Comparison of ENCODE assay signal across 16 cellular contexts in genomic region chr20:15446373-15446772, GRCh38.
DNase-seq lines count a peak whose midpoint lies in the region; ATAC-seq, FAIRE-seq and TF ChIP-seq lines count a peak whose summit lies in the region.
"Had no signal": no experiment of that assay in that cellular context is flagged by ENCODE, and none has a peak within 500 bp of the region (broad histone marks: within the 10 kb centered on the region; RNA-seq: fewer than 3 reads in every experiment).

No MANE protein-coding gene starts in this region.

- H3K4me1 ChIP-seq in GM23248 (ENCODE audit: insufficient read depth) (no peaks in the 10 kb centered on the region), endothelial cell of umbilical vein (ENCODE audit: control insufficient read depth, extremely low read depth, insufficient read depth, low read length) (no peaks in the 10 kb centered on the region)
- H3K4me1 ChIP-seq: gastroesophageal sphincter, parathyroid adenoma, suprapubic skin had no signal

- H3K9ac ChIP-seq in GM23248 = no peak overlapping the region
- no peak overlapping the region for H3K9ac ChIP-seq in endothelial cell of umbilical vein (replicated peaks; ENCODE audit: extremely low read depth, insufficient read depth, low read length)
- H3K9ac ChIP-seq: parathyroid adenoma had no signal

- dilution Hi-C loops in endothelial cell of umbilical vein (cut with MboI; ENCODE audit: extremely low pct_ligation_motif_present, low sequenced_read_pairs) = no loop called here

- H3F3A ChIP-seq in GM23248 (ENCODE audit: insufficient read depth) = no peaks in the 10 kb centered on the region

- intact Hi-C loops in endothelial cell of umbilical vein (cut with micrococcal nuclease) = no loop called here
- intact Hi-C loops in sciatic nerve (cut with DNase I) = no loop called here

- 67 to 71% methylated on average over 9 of the region's 9 CpGs for WGBS in GM23248 (ENCODE audit: low coverage in 1 of 2, low lambda C conversion rate in 2 of 2, missing lambda C conversion rate in 2 of 2), 2 experiments

- in situ Hi-C loops in GM23248 (cut with MboI) = no loop called here

- H4K20me1 ChIP-seq in GM23248 (ENCODE audit: insufficient read depth) = no peaks in the 10 kb centered on the region
- H4K20me1 ChIP-seq in endothelial cell of umbilical vein (replicated peaks; ENCODE audit: control insufficient read depth, extremely low read depth, insufficient read depth, low read length) = no peaks in the 10 kb centered on the region

- H3K9me3 ChIP-seq in GM23248 (ENCODE audit: low read depth) (no peaks in the 10 kb centered on the region), endothelial cell of umbilical vein (replicated peaks; ENCODE audit: control insufficient read depth, insufficient read depth, low read length) (no peaks in the 10 kb centered on the region)
- H3K9me3 ChIP-seq: gastroesophageal sphincter, suprapubic skin had no signal

- H3K36me3 ChIP-seq in GM23248 (ENCODE audit: low read depth) (no peaks in the 10 kb centered on the region), endothelial cell of umbilical vein (ENCODE audit: control insufficient read depth in 2 of 2, extremely low read depth in 1 of 2, insufficient read depth in 2 of 2, low read length in 2 of 2) (no peaks in the 10 kb centered on the region)
- H3K36me3 ChIP-seq: gastroesophageal sphincter, suprapubic skin had no signal

- DNase-seq in GM23248 = peak; percentile 0
- DNase-seq in NOMO-1 treated with dmso at 0.1 percent for 144 hours (lab: John Stamatoyannopoulos, UW; ENCODE audit: unreplicated experiment) = peak; percentile 27
- DNase-seq in endothelial cell of umbilical vein (ENCODE audit: low read depth, low spot score) = peak; percentile 17
- peak; percentile 10 for DNase-seq in occipital lobe (lab: John Stamatoyannopoulos, UW)
- no peak for DNase-seq in NK-92 (lab: John Stamatoyannopoulos, UW; ENCODE audit: unreplicated experiment)
- DNase-seq in sciatic nerve (ENCODE audit: low spot score) = no peak
- DNase-seq: activated B cell treated with CpG ODN at 0.5 μM for 24 hours, activated gamma-delta T cell treated with Interleukin-2 at 50 U/mL for 16 hours, C1 segment of cervical spinal cord, immature natural killer cell, NCI-H226, SW 1271 had no signal

- POLR2A ChIA-PET in endothelial cell of umbilical vein (lab: Charles Lee) = no interaction called here

- no peaks in the 10 kb centered on the region for H3K79me2 ChIP-seq in GM23248 (ENCODE audit: insufficient read depth)
- H3K79me2 ChIP-seq in endothelial cell of umbilical vein (ENCODE audit: control insufficient read depth, insufficient read depth, low read length) = no peaks in the 10 kb centered on the region
- H3K79me2 ChIP-seq: parathyroid adenoma had no signal

- FAIRE-seq in endothelial cell of umbilical vein (lab: Jason Lieb, UNC) = no peak

- H3K27me3 ChIP-seq in GM23248 (replicated peaks; ENCODE audit: insufficient read depth) (no peaks in the 10 kb centered on the region), endothelial cell of umbilical vein (ENCODE audit: control insufficient read depth in 2 of 2, insufficient read depth in 2 of 2, low read length in 2 of 2) (no peaks in the 10 kb centered on the region)
- H3K27me3 ChIP-seq: gastroesophageal sphincter, suprapubic skin had no signal

- H3K4me3 ChIP-seq in GM23248 (no peak overlapping the region), endothelial cell of umbilical vein (replicated peaks in 1 of 3; ENCODE audit: insufficient read depth in 1 of 3, low read depth in 1 of 3, low read length in 3 of 3) (no peak overlapping the region)
- H3K4me3 ChIP-seq: gastroesophageal sphincter, suprapubic skin had no signal

- H3K4me2 ChIP-seq in GM23248 (ENCODE audit: unreplicated experiment) (no peak overlapping the region), endothelial cell of umbilical vein (ENCODE audit: insufficient read depth, low read length) (no peak overlapping the region)

- no peak overlapping the region for H3K27ac ChIP-seq in GM23248
- no peak overlapping the region for H3K27ac ChIP-seq in endothelial cell of umbilical vein (ENCODE audit: insufficient read depth, low read depth, low read length)
- H3K27ac ChIP-seq: gastroesophageal sphincter, parathyroid adenoma, suprapubic skin had no signal

- CTCF ChIA-PET in endothelial cell of umbilical vein (lab: Charles Lee) = no interaction called here

- BruUV-seq in endothelial cell of umbilical vein (replicated peaks; lab: Mats Ljungman, UMichigan) = no TSS peak

- no peak overlapping the region for H2AFZ ChIP-seq in GM23248
- H2AFZ ChIP-seq in endothelial cell of umbilical vein (ENCODE audit: low read depth, low read length) = no peak overlapping the region
- H2AFZ ChIP-seq: parathyroid adenoma had no signal

- TF ChIP-seq POLR2A in endothelial cell of umbilical vein (IDR thresholded peaks at IDR 0.05; ENCODE audit: low read depth, low read length) = no peak

- ATAC-seq in HG03378 (IDR thresholded peaks at IDR 0.05; ENCODE audit: unreplicated experiment) (no peak), sciatic nerve (no peak)
- ATAC-seq: gastroesophageal sphincter had no signal

- H3K9me2 ChIP-seq in GM23248 (ENCODE audit: insufficient read depth) = no peaks in the 10 kb centered on the region

- H3K9me1 ChIP-seq in endothelial cell of umbilical vein (replicated peaks; ENCODE audit: control insufficient read depth, extremely low read depth, insufficient read depth, low read length) = no peaks in the 10 kb centered on the region

- no peak for TF ChIP-seq CTCF in endothelial cell of umbilical vein (IDR thresholded peaks at IDR 0.05; ENCODE audit: extremely low read depth in 1 of 2, insufficient read depth in 1 of 2, low read depth in 1 of 2, low read length in 2 of 2)

TF ChIP-seq in endothelial cell of umbilical vein, 7 proteins besides CTCF, POLR2A, EP300 and RAD21:
- TF ChIP-seq POLR2AphosphoS5 (IDR thresholded peaks at IDR 0.05; ENCODE audit: insufficient read depth, low read depth, low read length) = no peak
- no peak for TF ChIP-seq MAX (IDR thresholded peaks at IDR 0.05; ENCODE audit: insufficient read depth, insufficient read length)
- no peak for TF ChIP-seq EZH2 (IDR thresholded peaks at IDR 0.05; ENCODE audit: borderline replicate concordance, low read depth, low read length, severe bottlenecking)
- TF ChIP-seq JUN (IDR thresholded peaks at IDR 0.05; ENCODE audit: borderline replicate concordance, insufficient read depth, insufficient read length, low read depth) = no peak
- no peak for TF ChIP-seq GATA2 (IDR thresholded peaks at IDR 0.05; ENCODE audit: insufficient read depth, insufficient read length, low read depth, low read length)
- TF ChIP-seq MYC (IDR thresholded peaks at IDR 0.05; ENCODE audit: low read depth, low read length) = no peak
- TF ChIP-seq FOS (IDR thresholded peaks at IDR 0.05; ENCODE audit: borderline replicate concordance, insufficient read depth, low read length) = no peak

Comparison
In these comparisons a context has a peak if more than half of its experiments do, and no peak if none do; other contexts are left out.
1. DNase-seq: peak in GM23248 (single experiment), NOMO-1 treated with dmso at 0.1 percent for 144 hours (single experiment), endothelial cell of umbilical vein (single experiment) and occipital lobe (single experiment); none in NK-92 (single experiment) and sciatic nerve (single experiment).